17 cellular contexts compared by ENCODE assay signal in genomic region chr1:157482717-157483116, GRCh38.
DNase-seq lines count a peak whose midpoint lies in the region; ATAC-seq and TF ChIP-seq lines count a peak whose summit lies in the region.
"Had no signal": no experiment of that assay in that cellular context is flagged by ENCODE, and none has a peak within 500 bp of the region (broad histone marks: within the 10 kb centered on the region; RNA-seq: fewer than 3 reads in every experiment).

No MANE protein-coding gene starts in this region.

- H3K4me1 ChIP-seq in PC-3 (ENCODE audit: insufficient read depth, low read length) = no peaks in the 10 kb centered on the region
- H3K4me1 ChIP-seq: A549, Caco-2 had no signal

- H3F3A ChIP-seq in PC-3 (ENCODE audit: low read length, unreplicated experiment) = no peaks in the 10 kb centered on the region

- no peak overlapping the region for H3K4me3 ChIP-seq in PC-3 (ENCODE audit: low read length)
- H3K4me3 ChIP-seq: A549; BLaER1 treated with 17β-estradiol and CSF1 and Interleukin-3, amounts not matched to agents 10 nM and 100 nM had no signal

- intact Hi-C loops in activated CD4-positive, alpha-beta T cell treated with anti-CD3 and anti-CD28 coated beads, Interleukin-2, amount 10 ng/mL, durations not matched to agents 24 days and 14 days (cut with micrococcal nuclease) = no loop called here
- intact Hi-C loops in PC-3 (cut with micrococcal nuclease) = no loop called here

- CTCF ChIA-PET in PC-3 (lab: Charles Lee) = no interaction called here

- H3K79me2 ChIP-seq in PC-3 (ENCODE audit: low read length) = no peaks in the 10 kb centered on the region

- H3K9me3 Mint-ChIP-seq in activated CD4-positive, alpha-beta T cell treated with anti-CD3 and anti-CD28 coated beads, Interleukin-2, amount 10 ng/mL, durations not matched to agents 24 days and 14 days = no peaks in the 10 kb centered on the region
- H3K9me3 Mint-ChIP-seq in nephron progenitor cell = peaks cover 25% of the 10 kb centered on the region
- H3K9me3 Mint-ChIP-seq: CD4-positive, alpha-beta T cell had no signal

- H3K4me3 Mint-ChIP-seq in activated CD4-positive, alpha-beta T cell treated with anti-CD3 and anti-CD28 coated beads, Interleukin-2, amount 10 ng/mL, durations not matched to agents 24 days and 14 days = no peak overlapping the region
- H3K4me3 Mint-ChIP-seq in nephron progenitor cell = no peak overlapping the region
- H3K4me3 Mint-ChIP-seq: B cell; CD4-positive, alpha-beta T cell; CD8-positive, alpha-beta T cell had no signal

- H3K4me2 ChIP-seq in PC-3 (ENCODE audit: low read length) = no peak overlapping the region
- H3K4me2 ChIP-seq: A549 had no signal

- H3K27me3 ChIP-seq in PC-3 (ENCODE audit: low read length) = peaks cover 26% of the 10 kb centered on the region
- H3K27me3 ChIP-seq: BLaER1 treated with 17β-estradiol and CSF1 and Interleukin-3, amounts not matched to agents 10 nM and 100 nM had no signal

- H3K27ac Mint-ChIP-seq in activated CD4-positive, alpha-beta T cell treated with anti-CD3 and anti-CD28 coated beads, Interleukin-2, amount 10 ng/mL, durations not matched to agents 24 days and 14 days = no peak overlapping the region
- peak overlapping the region; percentile 6 for H3K27ac Mint-ChIP-seq in nephron progenitor cell
- H3K27ac Mint-ChIP-seq: B cell; CD4-positive, alpha-beta T cell; CD8-positive, alpha-beta T cell had no signal

- no peak overlapping the region for H3K27ac ChIP-seq in PC-3 (ENCODE audit: low read length)
- H3K27ac ChIP-seq: 22Rv1; A549; BLaER1 treated with 17β-estradiol and CSF1 and Interleukin-3, amounts not matched to agents 10 nM and 100 nM; C4-2B had no signal

- DNase-seq in activated CD4-positive, alpha-beta T cell treated with anti-CD3 and anti-CD28 coated beads, Interleukin-2, amount 10 ng/mL, durations not matched to agents 24 days and 14 days = peak; percentile 37
- no peak for DNase-seq in activated CD4-positive, alpha-beta T cell treated with anti-CD3 and anti-CD28 coated beads, Interleukin-2, amount 50 U/mL, for 4 hours
- no peak for DNase-seq in nephron progenitor cell
- DNase-seq in PC-3 = no peak
- DNase-seq in GM19240 (ENCODE audit: insufficient read length, low spot score) = no peak
- DNase-seq: AML-193; Caco-2; Calu3; CD4-positive, alpha-beta T cell; CD8-positive, alpha-beta T cell; DMS79 treated with DMSO at 0.1 percent for 48 hours; GF-D8 had no signal

- no peaks in the 10 kb centered on the region for H3K9me3 ChIP-seq in PC-3 (ENCODE audit: low read length)
- H3K9me3 ChIP-seq: A549 had no signal

- no peaks in the 10 kb centered on the region for H3K36me3 ChIP-seq in PC-3 (ENCODE audit: low read depth, low read length)

- no peaks in the 10 kb centered on the region for H3K9me2 ChIP-seq in PC-3 (replicated peaks; ENCODE audit: low read length)

- no peaks in the 10 kb centered on the region for H4K20me1 ChIP-seq in PC-3 (ENCODE audit: low read length)
- H4K20me1 ChIP-seq: BLaER1 treated with 17β-estradiol and CSF1 and Interleukin-3, amounts not matched to agents 10 nM and 100 nM had no signal

- no peak for ATAC-seq in PC-3
- ATAC-seq: A549; CD8-positive, alpha-beta T cell had no signal

- H3K4me1 Mint-ChIP-seq in activated CD4-positive, alpha-beta T cell treated with anti-CD3 and anti-CD28 coated beads, Interleukin-2, amount 10 ng/mL, durations not matched to agents 24 days and 14 days = no peaks in the 10 kb centered on the region
- H3K4me1 Mint-ChIP-seq in nephron progenitor cell = no peaks in the 10 kb centered on the region
- H3K4me1 Mint-ChIP-seq: B cell had no signal

- POLR2A ChIA-PET in PC-3 (lab: Charles Lee; ENCODE audit: unreplicated experiment) = no interaction called here

- TF ChIP-seq CTCF in nephron progenitor cell (IDR thresholded peaks at IDR 0.05) = no peak
- TF ChIP-seq CTCF in PC-3 (conservative IDR thresholded peaks at IDR 0.05; ENCODE audit: low read depth, low read length) = no peak

- no peak overlapping the region for H2AFZ ChIP-seq in PC-3 (ENCODE audit: low read length)

- BruUV-seq in PC-3 (replicated peaks; lab: Mats Ljungman, UMichigan) = no TSS peak

- peaks cover 16% of the 10 kb centered on the region for H3K27me3 Mint-ChIP-seq in activated CD4-positive, alpha-beta T cell treated with anti-CD3 and anti-CD28 coated beads, Interleukin-2, amount 10 ng/mL, durations not matched to agents 24 days and 14 days
- peaks cover 4% of the 10 kb centered on the region for H3K27me3 Mint-ChIP-seq in nephron progenitor cell (ENCODE audit: low read depth, poor library complexity)

- no peaks in the 10 kb centered on the region for H3K36me3 Mint-ChIP-seq in activated CD4-positive, alpha-beta T cell treated with anti-CD3 and anti-CD28 coated beads, Interleukin-2, amount 10 ng/mL, durations not matched to agents 24 days and 14 days (ENCODE audit: low read depth)
- H3K36me3 Mint-ChIP-seq in nephron progenitor cell (ENCODE audit: low read depth) = peaks cover 5% of the 10 kb centered on the region
- H3K36me3 Mint-ChIP-seq: CD8-positive, alpha-beta T cell had no signal

- no peak overlapping the region for H3K9ac ChIP-seq in PC-3 (ENCODE audit: low read length)
- H3K9ac ChIP-seq: BLaER1 treated with 17β-estradiol and CSF1 and Interleukin-3, amounts not matched to agents 10 nM and 100 nM had no signal
